In the genomic region with DNA sequence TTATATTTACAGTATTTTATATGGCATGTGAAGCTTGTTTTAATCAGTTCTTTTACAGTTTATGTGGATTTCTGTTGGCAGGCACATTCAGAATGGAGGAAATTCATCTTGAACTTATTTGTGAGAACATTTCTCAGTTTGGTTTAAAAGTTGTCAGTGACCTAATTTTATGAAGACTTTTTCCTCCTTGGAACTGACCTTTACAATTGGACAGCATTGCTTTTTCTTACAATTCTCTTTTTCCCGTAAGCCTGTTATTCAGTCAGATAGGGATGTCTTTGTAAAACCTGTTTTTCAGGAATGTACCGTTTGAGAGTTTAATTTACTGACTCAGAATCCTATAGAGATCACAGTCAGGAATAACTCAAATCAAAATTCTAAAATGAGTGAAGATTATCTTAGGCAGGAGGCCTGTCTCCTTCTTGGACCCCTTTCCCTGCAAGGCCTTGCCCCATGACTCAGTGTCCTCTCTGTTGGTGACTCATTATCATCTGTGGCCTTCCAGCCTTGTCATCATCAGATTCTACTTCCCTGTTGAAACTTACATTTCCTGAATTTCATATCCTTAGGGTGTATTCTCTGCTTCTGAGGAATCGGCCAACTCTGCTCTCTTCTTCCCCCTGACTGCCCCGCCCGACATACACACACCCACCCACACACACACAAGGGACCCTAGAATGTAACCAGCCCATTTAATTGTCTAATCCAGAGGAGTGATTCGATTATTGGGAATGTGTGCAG, we compare ENCODE assay signal across 9 cellular contexts.
DNase-seq lines count a peak whose midpoint lies in the region; ATAC-seq and TF ChIP-seq lines count a peak whose summit lies in the region.
"Had no signal": no experiment of that assay in that cellular context is flagged by ENCODE, and none has a peak within 500 bp of the region (broad histone marks: within the 10 kb centered on the region; RNA-seq: fewer than 3 reads in every experiment).

No MANE protein-coding gene starts in this region.

- H3K9me3 ChIP-seq in RWPE2 (ENCODE audit: severe bottlenecking) = no peaks in the 10 kb centered on the region

- peaks cover 10% of the 10 kb centered on the region for H3K36me3 Mint-ChIP-seq in T-helper 2 cell treated with Interferon-gamma antibody and Interleukin-4, amounts not matched to agents 5 μg/mL and 100 μg/mL, for 36 hours (ENCODE audit: low read depth)

- H3K36me3 ChIP-seq in RWPE2 (ENCODE audit: low read depth) = no peaks in the 10 kb centered on the region

- H3K27ac ChIP-seq in RWPE2 (ENCODE audit: poor library complexity, severe bottlenecking) = peak overlapping the region; percentile 98
- H3K27ac ChIP-seq: SK-N-MC had no signal

- no peak overlapping the region for H3K4me3 Mint-ChIP-seq in T-helper 2 cell treated with Interferon-gamma antibody and Interleukin-4, amounts not matched to agents 5 μg/mL and 100 μg/mL, for 36 hours

- H3K9me3 Mint-ChIP-seq in T-helper 2 cell treated with Interferon-gamma antibody and Interleukin-4, amounts not matched to agents 5 μg/mL and 100 μg/mL, for 36 hours = no peaks in the 10 kb centered on the region

- H3K27me3 ChIP-seq in RWPE2 (ENCODE audit: insufficient read depth, poor library complexity, severe bottlenecking) = no peaks in the 10 kb centered on the region

- no peak overlapping the region for H3K27ac Mint-ChIP-seq in T-helper 2 cell treated with Interferon-gamma antibody and Interleukin-4, amounts not matched to agents 5 μg/mL and 100 μg/mL, for 36 hours

- H3K4me3 ChIP-seq in RWPE2 (ENCODE audit: severe bottlenecking) = no peak overlapping the region
- H3K4me3 ChIP-seq: SK-N-MC had no signal

- H3K4me1 Mint-ChIP-seq in T-helper 2 cell treated with Interferon-gamma antibody and Interleukin-4, amounts not matched to agents 5 μg/mL and 100 μg/mL, for 36 hours (ENCODE audit: low read depth) = peaks cover 10% of the 10 kb centered on the region

- TF ChIP-seq CTCF in RWPE2 (IDR thresholded peaks at IDR 0.05; ENCODE audit: poor library complexity, severe bottlenecking) = no peak

- no peaks in the 10 kb centered on the region for H3K27me3 Mint-ChIP-seq in T-helper 2 cell treated with Interferon-gamma antibody and Interleukin-4, amounts not matched to agents 5 μg/mL and 100 μg/mL, for 36 hours (ENCODE audit: low read depth)

- H3K4me1 ChIP-seq in RWPE2 (ENCODE audit: insufficient read depth, poor library complexity, severe bottlenecking) = peaks cover 46% of the 10 kb centered on the region

- DNase-seq in Daoy (ENCODE audit: low read depth) (peak; percentile 72), RWPE2 (ENCODE audit: low spot score) (peak; percentile 76), foreskin melanocyte (peak; percentile 91), pulmonary artery endothelial cell (ENCODE audit: low read depth, low spot score) (peak; percentile 60), DMS153 (lab: John Stamatoyannopoulos, UW) (no peak), anterior cingulate cortex (lab: John Stamatoyannopoulos, UW) (no peak)
- no peak for DNase-seq in T-helper 2 cell treated with Interferon-gamma antibody and Interleukin-4, amounts not matched to agents 5 μg/mL and 100 μg/mL, for 36 hours (ENCODE audit: low spot score)
- DNase-seq in activated CD4-positive, CD25-positive, alpha-beta regulatory T cell (lab: John Stamatoyannopoulos, UW) = no peak

- peak; percentile 69 for ATAC-seq in RWPE2 (ENCODE audit: low read depth)

Comparison
In these comparisons a context has a peak if more than half of its experiments do, and no peak if none do; other contexts are left out.
1. DNase-seq: peak in Daoy (single experiment), RWPE2 (single experiment), foreskin melanocyte (single experiment) and pulmonary artery endothelial cell (single experiment); none in DMS153 (single experiment), anterior cingulate cortex (0 of 58), T-helper 2 cell treated with Interferon-gamma antibody and Interleukin-4, amounts not matched to agents 5 μg/mL and 100 μg/mL, for 36 hours (single experiment) and activated CD4-positive, CD25-positive, alpha-beta regulatory T cell (0 of 4).